ENCODE assay signal across 1 cellular context in the genomic region with DNA sequence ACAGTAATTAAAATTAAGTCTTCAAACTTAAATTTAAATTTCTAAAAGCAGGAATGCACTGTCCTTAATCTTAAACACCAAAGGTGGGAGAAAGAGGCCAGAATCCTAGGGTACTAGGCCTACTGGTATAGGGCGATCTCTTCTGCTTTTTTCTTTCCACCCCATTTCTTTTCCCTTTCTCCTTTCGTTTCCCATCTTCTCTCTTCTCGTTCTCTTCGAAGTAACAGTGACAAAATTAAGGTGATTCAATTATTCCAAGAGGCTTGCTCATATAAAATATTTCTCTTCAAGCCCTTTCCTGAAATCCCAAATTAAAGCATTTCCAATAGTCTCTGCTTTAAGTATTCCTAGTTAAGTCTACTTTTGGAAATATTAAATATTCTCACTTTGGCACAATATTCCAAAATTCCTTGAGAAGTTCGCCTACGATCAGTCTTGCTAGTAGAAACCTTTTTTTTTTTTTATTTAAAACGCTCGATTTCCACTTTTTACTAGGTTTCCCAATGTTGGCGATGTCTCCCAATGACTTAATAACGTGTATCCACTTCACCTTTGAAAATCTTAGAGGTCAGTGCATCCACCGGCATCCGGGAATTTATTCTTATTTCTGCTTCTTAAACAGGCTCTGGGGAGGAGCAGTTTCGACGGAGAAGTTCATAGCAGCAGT.
TF ChIP-seq lines count a peak whose summit lies in the region.

No MANE protein-coding gene starts in this region.

TF ChIP-seq in K562, 482 proteins besides CTCF, POLR2A, EP300 and RAD21 (continued from another document and continues in another):
- TF ChIP-seq, protein P1, sequence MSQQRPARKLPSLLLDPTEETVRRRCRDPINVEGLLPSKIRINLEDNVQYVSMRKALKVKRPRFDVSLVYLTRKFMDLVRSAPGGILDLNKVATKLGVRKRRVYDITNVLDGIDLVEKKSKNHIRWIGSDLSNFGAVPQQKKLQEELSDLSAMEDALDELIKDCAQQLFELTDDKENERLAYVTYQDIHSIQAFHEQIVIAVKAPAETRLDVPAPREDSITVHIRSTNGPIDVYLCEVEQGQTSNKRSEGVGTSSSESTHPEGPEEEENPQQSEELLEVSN (IDR thresholded peaks at IDR 0.05; ENCODE audit: borderline replicate concordance in 1 of 2, extremely low read depth in 1 of 2, insufficient read depth in 1 of 2, insufficient read length in 1 of 2, low read depth in 1 of 2, low read length in 1 of 2, poor library complexity in 1 of 2, severe bottlenecking in 1 of 2) = no peak
- TF ChIP-seq CCNT2 (IDR thresholded peaks at IDR 0.05; ENCODE audit: borderline replicate concordance, extremely low read depth, insufficient read length, low read depth, low read length) (no peak), MTF1 (CRISPR knock-in tag; IDR thresholded peaks at IDR 0.05; ENCODE audit: borderline replicate concordance) (no peak), SETDB1 (IDR thresholded peaks at IDR 0.05; ENCODE audit: low read length) (no peak), SMAD3 (CRISPR knock-in tag; conservative IDR thresholded peaks at IDR 0.05) (no peak), CHD1 (IDR thresholded peaks at IDR 0.05; ENCODE audit: low read length) (no peak), SMARCC2 (IDR thresholded peaks at IDR 0.05; ENCODE audit: low read depth) (no peak), NFATC3 (IDR thresholded peaks at IDR 0.05) (no peak), CBFA2T3 (IDR thresholded peaks at IDR 0.05) (no peak), BHLHE40 (IDR thresholded peaks at IDR 0.05; ENCODE audit: low read length) (no peak), RBM14 (IDR thresholded peaks at IDR 0.05; ENCODE audit: borderline replicate concordance, insufficient read depth, low read depth, low read length) (no peak), ZBED1 (IDR thresholded peaks at IDR 0.05) (no peak), HIVEP1 (CRISPR knock-in tag; IDR thresholded peaks at IDR 0.05) (no peak), ZNF174 (CRISPR knock-in tag; IDR thresholded peaks at IDR 0.05) (no peak), DDX20 (tag; IDR thresholded peaks at IDR 0.05; ENCODE audit: low read depth) (no peak), HMGN3 (IDR thresholded peaks at IDR 0.05; ENCODE audit: borderline replicate concordance, extremely low read depth, insufficient read length, low read depth, low read length) (no peak), NEUROD1 (IDR thresholded peaks at IDR 0.05; ENCODE audit: borderline replicate concordance, low read depth, low read length, partially characterized antibody) (no peak), CXXC5 (CRISPR knock-in tag; IDR thresholded peaks at IDR 0.05) (no peak), ZNF830 (CRISPR knock-in tag; IDR thresholded peaks at IDR 0.05) (no peak), CSDE1 (IDR thresholded peaks at IDR 0.05) (no peak), ZNF224 (CRISPR knock-in tag; IDR thresholded peaks at IDR 0.05) (no peak), ETV6 (IDR thresholded peaks at IDR 0.05; ENCODE audit: borderline replicate concordance in 1 of 2, low read depth in 2 of 2, low read length in 1 of 2) (no peak), ETV6 (CRISPR knock-in tag; IDR thresholded peaks at IDR 0.05; ENCODE audit: borderline replicate concordance) (no peak), RBBP5 (IDR thresholded peaks at IDR 0.05; ENCODE audit: borderline replicate concordance, insufficient read depth, low read length, poor library complexity, severe bottlenecking) (no peak), POLR2AphosphoS5 (IDR thresholded peaks at IDR 0.05; ENCODE audit: control insufficient read depth, insufficient read depth, low read depth, low read length) (peak; percentile 87), TSC22D4 (tag; IDR thresholded peaks at IDR 0.05) (no peak), CREB1 (IDR thresholded peaks at IDR 0.05) (no peak), CREB1 (CRISPR knock-in tag; IDR thresholded peaks at IDR 0.05) (no peak), PHF21A (IDR thresholded peaks at IDR 0.05; ENCODE audit: borderline replicate concordance, low read depth) (no peak), FOXM1 (IDR thresholded peaks at IDR 0.05; ENCODE audit: low read depth) (no peak), FOXM1 (CRISPR knock-in tag; IDR thresholded peaks at IDR 0.05; ENCODE audit: low read depth) (no peak), KAT7 (CRISPR knock-in tag; IDR thresholded peaks at IDR 0.05; ENCODE audit: borderline replicate concordance) (no peak), MBD2 (IDR thresholded peaks at IDR 0.05; ENCODE audit: borderline replicate concordance, low read depth) (no peak), CREM (IDR thresholded peaks at IDR 0.05; ENCODE audit: low read depth) (no peak)
- TF ChIP-seq, protein P2, sequence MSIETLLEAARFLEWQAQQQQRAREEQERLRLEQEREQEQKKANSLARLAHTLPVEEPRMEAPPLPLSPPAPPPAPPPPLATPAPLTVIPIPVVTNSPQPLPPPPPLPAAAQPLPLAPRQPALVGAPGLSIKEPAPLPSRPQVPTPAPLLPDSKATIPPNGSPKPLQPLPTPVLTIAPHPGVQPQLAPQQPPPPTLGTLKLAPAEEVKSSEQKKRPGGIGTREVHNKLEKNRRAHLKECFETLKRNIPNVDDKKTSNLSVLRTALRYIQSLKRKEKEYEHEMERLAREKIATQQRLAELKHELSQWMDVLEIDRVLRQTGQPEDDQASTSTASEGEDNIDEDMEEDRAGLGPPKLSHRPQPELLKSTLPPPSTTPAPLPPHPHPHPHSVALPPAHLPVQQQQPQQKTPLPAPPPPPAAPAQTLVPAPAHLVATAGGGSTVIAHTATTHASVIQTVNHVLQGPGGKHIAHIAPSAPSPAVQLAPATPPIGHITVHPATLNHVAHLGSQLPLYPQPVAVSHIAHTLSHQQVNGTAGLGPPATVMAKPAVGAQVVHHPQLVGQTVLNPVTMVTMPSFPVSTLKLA (conservative IDR thresholded peaks at IDR 0.05) = 0 out of 4 replicates have a peak, but pooled peaks of 1 of the 2 experiments have one; percentile 21
- TF ChIP-seq, protein P3, sequence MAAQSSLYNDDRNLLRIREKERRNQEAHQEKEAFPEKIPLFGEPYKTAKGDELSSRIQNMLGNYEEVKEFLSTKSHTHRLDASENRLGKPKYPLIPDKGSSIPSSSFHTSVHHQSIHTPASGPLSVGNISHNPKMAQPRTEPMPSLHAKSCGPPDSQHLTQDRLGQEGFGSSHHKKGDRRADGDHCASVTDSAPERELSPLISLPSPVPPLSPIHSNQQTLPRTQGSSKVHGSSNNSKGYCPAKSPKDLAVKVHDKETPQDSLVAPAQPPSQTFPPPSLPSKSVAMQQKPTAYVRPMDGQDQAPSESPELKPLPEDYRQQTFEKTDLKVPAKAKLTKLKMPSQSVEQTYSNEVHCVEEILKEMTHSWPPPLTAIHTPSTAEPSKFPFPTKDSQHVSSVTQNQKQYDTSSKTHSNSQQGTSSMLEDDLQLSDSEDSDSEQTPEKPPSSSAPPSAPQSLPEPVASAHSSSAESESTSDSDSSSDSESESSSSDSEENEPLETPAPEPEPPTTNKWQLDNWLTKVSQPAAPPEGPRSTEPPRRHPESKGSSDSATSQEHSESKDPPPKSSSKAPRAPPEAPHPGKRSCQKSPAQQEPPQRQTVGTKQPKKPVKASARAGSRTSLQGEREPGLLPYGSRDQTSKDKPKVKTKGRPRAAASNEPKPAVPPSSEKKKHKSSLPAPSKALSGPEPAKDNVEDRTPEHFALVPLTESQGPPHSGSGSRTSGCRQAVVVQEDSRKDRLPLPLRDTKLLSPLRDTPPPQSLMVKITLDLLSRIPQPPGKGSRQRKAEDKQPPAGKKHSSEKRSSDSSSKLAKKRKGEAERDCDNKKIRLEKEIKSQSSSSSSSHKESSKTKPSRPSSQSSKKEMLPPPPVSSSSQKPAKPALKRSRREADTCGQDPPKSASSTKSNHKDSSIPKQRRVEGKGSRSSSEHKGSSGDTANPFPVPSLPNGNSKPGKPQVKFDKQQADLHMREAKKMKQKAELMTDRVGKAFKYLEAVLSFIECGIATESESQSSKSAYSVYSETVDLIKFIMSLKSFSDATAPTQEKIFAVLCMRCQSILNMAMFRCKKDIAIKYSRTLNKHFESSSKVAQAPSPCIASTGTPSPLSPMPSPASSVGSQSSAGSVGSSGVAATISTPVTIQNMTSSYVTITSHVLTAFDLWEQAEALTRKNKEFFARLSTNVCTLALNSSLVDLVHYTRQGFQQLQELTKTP (IDR thresholded peaks at IDR 0.05; ENCODE audit: low read depth in 1 of 2, partially characterized antibody in 2 of 2) = no peak
- TF ChIP-seq, protein P4, sequence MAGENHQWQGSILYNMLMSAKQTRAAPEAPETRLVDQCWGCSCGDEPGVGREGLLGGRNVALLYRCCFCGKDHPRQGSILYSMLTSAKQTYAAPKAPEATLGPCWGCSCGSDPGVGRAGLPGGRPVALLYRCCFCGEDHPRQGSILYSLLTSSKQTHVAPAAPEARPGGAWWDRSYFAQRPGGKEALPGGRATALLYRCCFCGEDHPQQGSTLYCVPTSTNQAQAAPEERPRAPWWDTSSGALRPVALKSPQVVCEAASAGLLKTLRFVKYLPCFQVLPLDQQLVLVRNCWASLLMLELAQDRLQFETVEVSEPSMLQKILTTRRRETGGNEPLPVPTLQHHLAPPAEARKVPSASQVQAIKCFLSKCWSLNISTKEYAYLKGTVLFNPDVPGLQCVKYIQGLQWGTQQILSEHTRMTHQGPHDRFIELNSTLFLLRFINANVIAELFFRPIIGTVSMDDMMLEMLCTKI (IDR thresholded peaks at IDR 0.05; ENCODE audit: partially characterized antibody) = no peak
- TF ChIP-seq, protein P5, sequence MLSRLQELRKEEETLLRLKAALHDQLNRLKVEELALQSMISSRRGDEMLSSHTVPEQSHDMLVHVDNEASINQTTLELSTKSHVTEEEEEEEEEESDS (CRISPR knock-in tag; IDR thresholded peaks at IDR 0.05) = no peak
- TF ChIP-seq, protein P6, sequence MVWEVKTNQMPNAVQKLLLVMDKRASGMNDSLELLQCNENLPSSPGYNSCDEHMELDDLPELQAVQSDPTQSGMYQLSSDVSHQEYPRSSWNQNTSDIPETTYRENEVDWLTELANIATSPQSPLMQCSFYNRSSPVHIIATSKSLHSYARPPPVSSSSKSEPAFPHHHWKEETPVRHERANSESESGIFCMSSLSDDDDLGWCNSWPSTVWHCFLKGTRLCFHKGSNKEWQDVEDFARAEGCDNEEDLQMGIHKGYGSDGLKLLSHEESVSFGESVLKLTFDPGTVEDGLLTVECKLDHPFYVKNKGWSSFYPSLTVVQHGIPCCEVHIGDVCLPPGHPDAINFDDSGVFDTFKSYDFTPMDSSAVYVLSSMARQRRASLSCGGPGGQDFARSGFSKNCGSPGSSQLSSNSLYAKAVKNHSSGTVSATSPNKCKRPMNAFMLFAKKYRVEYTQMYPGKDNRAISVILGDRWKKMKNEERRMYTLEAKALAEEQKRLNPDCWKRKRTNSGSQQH (CRISPR knock-in tag; IDR thresholded peaks at IDR 0.05) = no peak
- TF ChIP-seq, protein P7, sequence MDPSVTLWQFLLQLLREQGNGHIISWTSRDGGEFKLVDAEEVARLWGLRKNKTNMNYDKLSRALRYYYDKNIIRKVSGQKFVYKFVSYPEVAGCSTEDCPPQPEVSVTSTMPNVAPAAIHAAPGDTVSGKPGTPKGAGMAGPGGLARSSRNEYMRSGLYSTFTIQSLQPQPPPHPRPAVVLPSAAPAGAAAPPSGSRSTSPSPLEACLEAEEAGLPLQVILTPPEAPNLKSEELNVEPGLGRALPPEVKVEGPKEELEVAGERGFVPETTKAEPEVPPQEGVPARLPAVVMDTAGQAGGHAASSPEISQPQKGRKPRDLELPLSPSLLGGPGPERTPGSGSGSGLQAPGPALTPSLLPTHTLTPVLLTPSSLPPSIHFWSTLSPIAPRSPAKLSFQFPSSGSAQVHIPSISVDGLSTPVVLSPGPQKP (CRISPR knock-in tag; IDR thresholded peaks at IDR 0.05) = no peak
- TF ChIP-seq, protein P8, sequence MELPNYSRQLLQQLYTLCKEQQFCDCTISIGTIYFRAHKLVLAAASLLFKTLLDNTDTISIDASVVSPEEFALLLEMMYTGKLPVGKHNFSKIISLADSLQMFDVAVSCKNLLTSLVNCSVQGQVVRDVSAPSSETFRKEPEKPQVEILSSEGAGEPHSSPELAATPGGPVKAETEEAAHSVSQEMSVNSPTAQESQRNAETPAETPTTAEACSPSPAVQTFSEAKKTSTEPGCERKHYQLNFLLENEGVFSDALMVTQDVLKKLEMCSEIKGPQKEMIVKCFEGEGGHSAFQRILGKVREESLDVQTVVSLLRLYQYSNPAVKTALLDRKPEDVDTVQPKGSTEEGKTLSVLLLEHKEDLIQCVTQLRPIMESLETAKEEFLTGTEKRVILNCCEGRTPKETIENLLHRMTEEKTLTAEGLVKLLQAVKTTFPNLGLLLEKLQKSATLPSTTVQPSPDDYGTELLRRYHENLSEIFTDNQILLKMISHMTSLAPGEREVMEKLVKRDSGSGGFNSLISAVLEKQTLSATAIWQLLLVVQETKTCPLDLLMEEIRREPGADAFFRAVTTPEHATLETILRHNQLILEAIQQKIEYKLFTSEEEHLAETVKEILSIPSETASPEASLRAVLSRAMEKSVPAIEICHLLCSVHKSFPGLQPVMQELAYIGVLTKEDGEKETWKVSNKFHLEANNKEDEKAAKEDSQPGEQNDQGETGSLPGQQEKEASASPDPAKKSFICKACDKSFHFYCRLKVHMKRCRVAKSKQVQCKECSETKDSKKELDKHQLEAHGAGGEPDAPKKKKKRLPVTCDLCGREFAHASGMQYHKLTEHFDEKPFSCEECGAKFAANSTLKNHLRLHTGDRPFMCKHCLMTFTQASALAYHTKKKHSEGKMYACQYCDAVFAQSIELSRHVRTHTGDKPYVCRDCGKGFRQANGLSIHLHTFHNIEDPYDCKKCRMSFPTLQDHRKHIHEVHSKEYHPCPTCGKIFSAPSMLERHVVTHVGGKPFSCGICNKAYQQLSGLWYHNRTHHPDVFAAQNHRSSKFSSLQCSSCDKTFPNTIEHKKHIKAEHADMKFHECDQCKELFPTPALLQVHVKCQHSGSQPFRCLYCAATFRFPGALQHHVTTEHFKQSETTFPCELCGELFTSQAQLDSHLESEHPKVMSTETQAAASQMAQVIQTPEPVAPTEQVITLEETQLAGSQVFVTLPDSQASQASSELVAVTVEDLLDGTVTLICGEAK (IDR thresholded peaks at IDR 0.05) = peak; percentile 66; the same call in 1 of the 2 replicates
- TF ChIP-seq, protein P8 (CRISPR knock-in tag; IDR thresholded peaks at IDR 0.05) = no peak
